In the genomic region with DNA sequence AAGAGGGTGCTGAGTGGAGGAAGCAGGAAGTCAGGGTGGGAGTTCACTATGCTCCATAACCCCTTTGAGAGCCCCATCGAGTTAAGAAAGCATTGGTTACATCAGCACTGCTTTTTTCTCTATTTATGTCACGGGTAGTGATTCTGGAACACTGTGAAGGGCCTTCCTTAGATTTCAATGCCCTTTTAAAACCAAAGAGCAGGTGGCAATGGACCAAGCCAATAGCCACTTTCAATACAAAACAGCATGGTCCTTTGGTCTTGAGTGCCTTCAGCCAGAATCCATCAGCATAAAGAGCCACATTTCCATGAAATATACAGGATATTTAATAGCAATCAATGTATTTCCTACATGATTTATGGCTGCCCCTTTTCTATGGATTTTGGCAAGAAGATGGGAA, we compare ENCODE assay signal across 18 cellular contexts.
"Had no signal": no experiment of that assay in that cellular context is flagged by ENCODE, and none has a peak within 500 bp of the region (broad histone marks: within the 10 kb centered on the region; RNA-seq: fewer than 3 reads in every experiment).

No MANE protein-coding gene starts in this region.

- H3K4me1 ChIP-seq: breast epithelium, left lung had no signal

- H3K9me3 ChIP-seq: ascending aorta, breast epithelium, gastrocnemius medialis, left lung, right atrium auricular region had no signal

- H3K27ac ChIP-seq: ascending aorta, breast epithelium, coronary artery, gastrocnemius medialis, left lung, right atrium auricular region, WERI-Rb-1 had no signal

- ATAC-seq: esophagus mucosa, left lung had no signal

- FAIRE-seq: kidney had no signal

- DNase-seq: activated CD4-positive, alpha-beta T cell treated with anti-CD3 and anti-CD28 coated beads for 1 hour; activated CD4-positive, alpha-beta T cell treated with anti-CD3 and anti-CD28 coated beads, Interleukin-2, amount 50 U/mL, for 4 hours; activated gamma-delta T cell; effector CD4-positive, alpha-beta T cell; gastrocnemius medialis; head of caudate nucleus; kidney; left lung; mammary epithelial cell; stimulated activated CD4-positive, alpha-beta T cell treated with anti-CD3 and anti-CD28 coated beads, Interleukin-12 subunit alpha, Interleukin-12 subunit beta, amount 100 ng/mL, for 4 hours; stimulated activated CD4-positive, alpha-beta T cell treated with anti-CD3 and anti-CD28 coated beads, Interleukin-1b, Interleukin-23, amount 100 ng/mL, for 48 hours; stimulated activated CD8-positive, alpha-beta memory T cell treated with anti-CD3 and anti-CD28 coated beads, Interleukin-4, amount 100 ng/mL, for 48 hours; WERI-Rb-1 had no signal

- H3K4me3 ChIP-seq: ascending aorta, breast epithelium, coronary artery, gastrocnemius medialis, left lung, right atrium auricular region had no signal

- H3K36me3 ChIP-seq: ascending aorta, breast epithelium, gastrocnemius medialis, left lung, right atrium auricular region, WERI-Rb-1 had no signal

- H3K27me3 ChIP-seq: ascending aorta, breast epithelium, gastrocnemius medialis, left lung, right atrium auricular region had no signal
